In genomic region chr22:45502215-45503070, GRCh38 we compare ENCODE assay signal across 8 cellular contexts. TPM values are rescaled to one million over a fixed set of nuclear protein-coding genes. Genes with fewer than 3 reads are reported as not detected.
DNase-seq lines count a peak whose midpoint lies in the region; ATAC-seq and TF ChIP-seq lines count a peak whose summit lies in the region.

Gene FBLN1, plus strand, starts transcription at chr22:45502883. Its CDS starts 103 bp downstream, at chr22:45502986.

- peaks cover 6% of the 10 kb centered on the region for H3K4me1 ChIP-seq in effector memory CD4-positive, alpha-beta T cell (ENCODE audit: control insufficient read depth, insufficient read depth, low read length, poor library complexity, severe bottlenecking)
- H3K4me1 ChIP-seq in mesodermal cell (ENCODE audit: control insufficient read depth, insufficient read depth, low read length, poor library complexity, severe bottlenecking), result peaks cover 17% of the 10 kb centered on the region
- H3K4me1 ChIP-seq in upper lobe of right lung, result no peaks in the 10 kb centered on the region

- H3K27me3 ChIP-seq in effector memory CD4-positive, alpha-beta T cell (replicated peaks; ENCODE audit: control insufficient read depth, insufficient read depth, low read length, poor library complexity, severe bottlenecking), result peaks cover 11% of the 10 kb centered on the region
- H3K27me3 ChIP-seq in upper lobe of right lung, result peaks cover 53% of the 10 kb centered on the region

- ATAC-seq in upper lobe of right lung (peak; percentile 52), GM21619 (IDR thresholded peaks at IDR 0.05; ENCODE audit: unreplicated experiment) (no peak), GM18870 (IDR thresholded peaks at IDR 0.05; ENCODE audit: unreplicated experiment) (no peak)

- H3K36me3 ChIP-seq in effector memory CD4-positive, alpha-beta T cell (ENCODE audit: control insufficient read depth, insufficient read depth, low read length), result no peaks in the 10 kb centered on the region
- peaks cover 13% of the 10 kb centered on the region for H3K36me3 ChIP-seq in mesodermal cell (ENCODE audit: control insufficient read depth, insufficient read depth, low read length)
- no peaks in the 10 kb centered on the region for H3K36me3 ChIP-seq in upper lobe of right lung

- peak; percentile 34 for DNase-seq in NCI-H1105 treated with DMSO at 0.1 percent for 48 hours (lab: John Stamatoyannopoulos, UW)
- DNase-seq in effector memory CD4-positive, alpha-beta T cell, result no peak
- no peak for DNase-seq in upper lobe of right lung
- no peak for DNase-seq in stimulated activated CD4-positive, alpha-beta T cell treated with anti-CD3 and anti-CD28 coated beads, Interleukin-1b, Interleukin-23, amount 100 ng/mL, for 48 hours

- WGBS in mesodermal cell (ENCODE audit: insufficient coverage in 2 of 2), 2 experiments, result 1% methylated on average over 60 to 72 of the region's 91 CpGs

- peak within 1 kb of the TSS; percentile 42 for H3K4me3 ChIP-seq in effector memory CD4-positive, alpha-beta T cell (ENCODE audit: insufficient read depth, low read depth, low read length, poor library complexity, severe bottlenecking)
- H3K4me3 ChIP-seq in mesodermal cell (ENCODE audit: extremely low read depth, insufficient read depth, low read length, poor library complexity, severe bottlenecking), result peak within 1 kb of the TSS; percentile 80
- peak within 1 kb of the TSS; percentile 54 for H3K4me3 ChIP-seq in upper lobe of right lung

- TF ChIP-seq CTCF in C4-2B (conservative IDR thresholded peaks at IDR 0.05), result no peak; the same call in 1 of the 2 replicates
- no peak for TF ChIP-seq CTCF in upper lobe of right lung (IDR thresholded peaks at IDR 0.05)

- H3K27ac ChIP-seq in C4-2B, result peak within 1 kb of the TSS; percentile 60
- H3K27ac ChIP-seq in effector memory CD4-positive, alpha-beta T cell (ENCODE audit: insufficient read depth, low read length, poor library complexity, severe bottlenecking), result no peak within 1 kb of the TSS
- peak within 1 kb of the TSS; percentile 86 for H3K27ac ChIP-seq in mesodermal cell (ENCODE audit: low read depth, low read length, severe bottlenecking)
- H3K27ac ChIP-seq in upper lobe of right lung, result peak within 1 kb of the TSS; percentile 76

- H3K9me3 ChIP-seq in effector memory CD4-positive, alpha-beta T cell (ENCODE audit: control insufficient read depth, low read length), result no peaks in the 10 kb centered on the region
- no peaks in the 10 kb centered on the region for H3K9me3 ChIP-seq in mesodermal cell (ENCODE audit: control insufficient read depth, low read length)
- no peaks in the 10 kb centered on the region for H3K9me3 ChIP-seq in upper lobe of right lung

- intact Hi-C loops in upper lobe of right lung (cut with DNase I), result no loop called here

RNA-seq across cellular contexts. Expression of gene FBLN1, which starts in this region (rescaled TPM):
- 489 TPM for polyA plus RNA-seq in mesodermal cell (2013, experiment 1 of 2)
- 428 TPM for polyA plus RNA-seq in mesodermal cell (2013, experiment 2 of 2)
- total RNA-seq in upper lobe of right lung, result 272 TPM
